Comparison of ENCODE assay signal across 22 cellular contexts in the genomic region with DNA sequence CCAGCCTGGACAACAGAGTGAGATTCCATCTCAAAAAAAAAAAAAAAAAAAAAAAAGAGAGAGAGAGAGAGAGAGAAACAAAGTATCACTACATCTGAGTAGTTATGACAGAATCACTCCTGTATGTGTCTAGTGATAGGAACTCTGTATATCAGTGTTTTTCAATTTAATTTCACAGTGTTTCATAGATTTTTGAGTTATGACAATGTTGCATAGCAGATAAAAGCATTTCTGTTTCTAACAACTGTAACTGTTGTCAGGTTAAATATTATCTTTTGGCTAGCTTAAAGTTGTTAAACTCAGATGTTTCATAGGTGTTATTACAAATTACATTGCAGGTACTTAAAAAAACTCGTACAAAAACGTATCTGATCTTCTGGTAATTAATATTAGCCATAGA.
DNase-seq lines count a peak whose midpoint lies in the region; FAIRE-seq and TF ChIP-seq lines count a peak whose summit lies in the region.
"Had no signal": no experiment of that assay in that cellular context is flagged by ENCODE, and none has a peak within 500 bp of the region (broad histone marks: within the 10 kb centered on the region; RNA-seq: fewer than 3 reads in every experiment).

No MANE protein-coding gene starts in this region.

- H3K36me3 ChIP-seq in kidney (ENCODE audit: control insufficient read depth in 1 of 2, insufficient read depth in 2 of 2, low read length in 2 of 2) = no peaks in the 10 kb centered on the region
- no peaks in the 10 kb centered on the region for H3K36me3 ChIP-seq in hepatocyte (replicated peaks; ENCODE audit: insufficient read depth, low read depth)
- H3K36me3 ChIP-seq: BE2C had no signal

- no peaks in the 10 kb centered on the region for H3K9me2 ChIP-seq in hepatocyte (replicated peaks; ENCODE audit: insufficient read depth)

- peak; percentile 29 for FAIRE-seq in kidney (lab: Jason Lieb, UNC)
- FAIRE-seq: A204.1, GM12891, GM18507 had no signal

- no peak overlapping the region for H3K4me2 ChIP-seq in hepatocyte
- H3K4me2 ChIP-seq: GM23338 had no signal

- H3K9ac ChIP-seq in kidney (ENCODE audit: low read length in 2 of 2) = no peak overlapping the region
- H3K9ac ChIP-seq: BLaER1 treated with 17β-estradiol and CSF1 and Interleukin-3, amounts not matched to agents 10 nM and 100 nM had no signal

- H3K36me3 Mint-ChIP-seq in mesothelial cell of epicardium (peaks cover 2% of the 10 kb centered on the region), endothelial cell (ENCODE audit: low read depth, unreplicated experiment) (no peaks in the 10 kb centered on the region)

- H3K27me3 Mint-ChIP-seq in mesothelial cell of epicardium (ENCODE audit: low read depth) (no peaks in the 10 kb centered on the region), endothelial cell (ENCODE audit: unreplicated experiment) (no peaks in the 10 kb centered on the region)
- H3K27me3 Mint-ChIP-seq: CD4-positive, alpha-beta T cell had no signal

- TF ChIP-seq CTCF in kidney (IDR thresholded peaks at IDR 0.05; ENCODE audit: borderline replicate concordance, extremely low read depth, insufficient read depth) (no peak), mesothelial cell of epicardium (IDR thresholded peaks at IDR 0.05; ENCODE audit: unreplicated experiment) (no peak), hepatocyte (IDR thresholded peaks at IDR 0.05; ENCODE audit: poor library complexity) (no peak), endothelial cell (IDR thresholded peaks at IDR 0.05; ENCODE audit: unreplicated experiment) (no peak)

- WGBS in hepatocyte (ENCODE audit: low lambda C conversion rate, missing lambda C conversion rate) = 83% methylated on average over 2 of the region's 2 CpGs

- H3K27ac Mint-ChIP-seq in mesothelial cell of epicardium (no peak overlapping the region), endothelial cell (ENCODE audit: unreplicated experiment) (no peak overlapping the region)
- H3K27ac Mint-ChIP-seq: CD4-positive, alpha-beta T cell; GM23338 had no signal

- H3K4me3 ChIP-seq in kidney (ENCODE audit: low read length in 2 of 2) = no peak overlapping the region
- no peak overlapping the region for H3K4me3 ChIP-seq in hepatocyte
- H3K4me3 ChIP-seq: BLaER1 treated with 17β-estradiol and CSF1 and Interleukin-3, amounts not matched to agents 10 nM and 100 nM; GM23338 had no signal

- H3K9me3 Mint-ChIP-seq in mesothelial cell of epicardium = no peaks in the 10 kb centered on the region
- H3K9me3 Mint-ChIP-seq in endothelial cell (ENCODE audit: unreplicated experiment) = no peaks in the 10 kb centered on the region
- H3K9me3 Mint-ChIP-seq: GM23338, H9 had no signal

- peaks cover 6% of the 10 kb centered on the region for H3K79me2 ChIP-seq in hepatocyte

- H2AFZ ChIP-seq in hepatocyte = no peak overlapping the region
- H2AFZ ChIP-seq: GM23338 had no signal

- H3K27me3 ChIP-seq in hepatocyte = no peaks in the 10 kb centered on the region
- H3K27me3 ChIP-seq: BE2C; BLaER1 treated with 17β-estradiol and CSF1 and Interleukin-3, amounts not matched to agents 10 nM and 100 nM had no signal

- H3K4me1 ChIP-seq in kidney (ENCODE audit: control insufficient read depth in 1 of 2, insufficient read depth in 1 of 2, low read depth in 1 of 2, low read length in 2 of 2) (no peaks in the 10 kb centered on the region), hepatocyte (ENCODE audit: insufficient read depth) (no peaks in the 10 kb centered on the region)
- H3K4me1 ChIP-seq: BE2C had no signal

- in situ Hi-C loops in ACHN (cut with HindIII; ENCODE audit: low pct_ligation_motif_present, low pct_unique_long_range_greater_than_20kb, low sequenced_read_pairs) = no loop called here

- no peaks in the 10 kb centered on the region for H4K20me1 ChIP-seq in hepatocyte (ENCODE audit: insufficient read depth, poor library complexity, severe bottlenecking)

- intact Hi-C loops in kidney (cut with DNase I) = no loop called here

- H3K4me1 Mint-ChIP-seq in mesothelial cell of epicardium (no peaks in the 10 kb centered on the region), endothelial cell (ENCODE audit: unreplicated experiment) (no peaks in the 10 kb centered on the region)

- H3K4me3 Mint-ChIP-seq in mesothelial cell of epicardium (no peak overlapping the region), endothelial cell (ENCODE audit: unreplicated experiment) (no peak overlapping the region)
- H3K4me3 Mint-ChIP-seq: CD14-positive monocyte; CD4-positive, alpha-beta T cell; GM23338; H9 had no signal

- DNase-seq in ACHN (peak; percentile 3), amniotic epithelial cell (ENCODE audit: low read depth) (peak; percentile 21), kidney (no peak), mesothelial cell of epicardium (ENCODE audit: low spot score in 2 of 2, unreplicated experiment in 2 of 2) (no peak), hepatocyte (ENCODE audit: low spot score) (no peak), endothelial cell (ENCODE audit: low spot score) (no peak)
- DNase-seq: AML-193; BE2C; Calu3; CD4-positive, alpha-beta T cell; COR-L47; DMS53; DMS79 treated with DMSO at 0.1 percent for 48 hours; GF-D8; H9 had no signal

- H3K9me3 ChIP-seq in kidney (ENCODE audit: control insufficient read depth in 1 of 2, low read length in 2 of 2) = no peaks in the 10 kb centered on the region
- H3K9me3 ChIP-seq in hepatocyte (ENCODE audit: low read depth) = no peaks in the 10 kb centered on the region
- H3K9me3 ChIP-seq: BE2C; BLaER1 treated with 17β-estradiol and CSF1 and Interleukin-3, amounts not matched to agents 10 nM and 100 nM had no signal

- no peak overlapping the region for H3K27ac ChIP-seq in kidney (ENCODE audit: low read depth in 2 of 2, low read length in 2 of 2)
- no peak overlapping the region for H3K27ac ChIP-seq in hepatocyte
- H3K27ac ChIP-seq: 22Rv1 had no signal

Comparison
In these comparisons a context has a peak if more than half of its experiments do, and no peak if none do; other contexts are left out.
1. DNase-seq: peak in ACHN (single experiment) and amniotic epithelial cell (single experiment); none in kidney (single experiment), mesothelial cell of epicardium (0 of 2), hepatocyte (single experiment) and endothelial cell (single experiment).